8 cellular contexts compared by ENCODE assay signal in genomic region chr15:22420340-22420739, GRCh38. TPM values are rescaled to one million over a fixed set of nuclear protein-coding genes. Genes with fewer than 3 reads are reported as not detected.
"Had no signal": no experiment of that assay in that cellular context is flagged by ENCODE, and none has a peak within 500 bp of the region (broad histone marks: within the 10 kb centered on the region; RNA-seq: fewer than 3 reads in every experiment).

No MANE protein-coding gene starts in this region.

RNA-seq across cellular contexts. Expression of gene GOLGA6L22, which starts 38.4 kb away (rescaled TPM):
- total RNA-seq: LHCN-M2, MCF 10A, OCI-LY7, PC-9, Peyer's patch, Right ventricle myocardium superior, SJSA1 had no signal
- polyA plus RNA-seq: SK-N-SH had no signal
